ENCODE assay signal across 17 cellular contexts in genomic region chr7:20288036-20288435, GRCh38. TPM values are rescaled to one million over a fixed set of nuclear protein-coding genes. Genes with fewer than 3 reads are reported as not detected.
"Had no signal": no experiment of that assay in that cellular context is flagged by ENCODE, and none has a peak within 500 bp of the region (broad histone marks: within the 10 kb centered on the region; RNA-seq: fewer than 3 reads in every experiment).

No MANE protein-coding gene starts in this region.

- ATAC-seq: foreskin keratinocyte; naive thymus-derived CD8-positive, alpha-beta T cell; sciatic nerve had no signal

- H3K4me1 Mint-ChIP-seq: naive thymus-derived CD8-positive, alpha-beta T cell had no signal

- H3K4me3 Mint-ChIP-seq: naive thymus-derived CD8-positive, alpha-beta T cell had no signal

- H3K4me1 ChIP-seq: colonic mucosa, esophagus squamous epithelium, foreskin keratinocyte, stomach had no signal

- H3K4me3 ChIP-seq: colonic mucosa, esophagus squamous epithelium, hepatocyte, skin epidermis, stomach, thoracic aorta, transverse colon had no signal

- H2AFZ ChIP-seq: hepatocyte had no signal

- H3K36me3 Mint-ChIP-seq: naive thymus-derived CD8-positive, alpha-beta T cell had no signal

- H3K27me3 ChIP-seq: colonic mucosa, esophagus squamous epithelium, foreskin keratinocyte, hepatocyte, neutrophil, stomach, transverse colon had no signal

- H3K27ac ChIP-seq: colonic mucosa, esophagus squamous epithelium, foreskin keratinocyte, hepatocyte, neutrophil, skin epidermis, stomach, thoracic aorta, transverse colon had no signal

- H3K36me3 ChIP-seq: colonic mucosa, esophagus squamous epithelium, neutrophil, stomach, thoracic aorta, transverse colon had no signal

- H3K27me3 Mint-ChIP-seq: naive thymus-derived CD8-positive, alpha-beta T cell had no signal

- H3K79me2 ChIP-seq: hepatocyte had no signal

- DNase-seq: colonic mucosa; dermis blood vessel endothelial cell; esophagus squamous epithelium; foreskin keratinocyte; head of caudate nucleus; naive thymus-derived CD8-positive, alpha-beta T cell; posterior cingulate gyrus; stimulated activated CD4-positive, alpha-beta T cell treated with anti-CD3 and anti-CD28 coated beads, Interleukin-12 subunit alpha, Interleukin-12 subunit beta, amount 100 ng/mL, for 4 hours; stimulated activated naive CD4-positive, alpha-beta T cell; stomach; substantia nigra; transverse colon had no signal

- H3K4me2 ChIP-seq: hepatocyte had no signal

- H3K27ac Mint-ChIP-seq: naive thymus-derived CD8-positive, alpha-beta T cell had no signal

- H3K9me3 ChIP-seq: colonic mucosa, esophagus squamous epithelium, neutrophil, stomach, thoracic aorta, transverse colon had no signal

RNA-seq across cellular contexts. Expression of gene ITGB8, which starts 42.7 kb away (rescaled TPM):
- total RNA-seq: naive thymus-derived CD8-positive, alpha-beta T cell had no signal
- polyA plus RNA-seq: naive thymus-derived CD8-positive, alpha-beta T cell had no signal
